ENCODE assay signal across 16 cellular contexts in genomic region chr13:38967446-38967845, GRCh38.
"Had no signal": no experiment of that assay in that cellular context is flagged by ENCODE, and none has a peak within 500 bp of the region (broad histone marks: within the 10 kb centered on the region; RNA-seq: fewer than 3 reads in every experiment).

No MANE protein-coding gene starts in this region.

- ATAC-seq: foreskin keratinocyte, heart left ventricle, pancreas, right cardiac atrium had no signal

- DNase-seq: dermis blood vessel endothelial cell; esophagus squamous epithelium; foreskin keratinocyte; heart left ventricle; hippocampal formation; kidney glomerular epithelial cell; mesendoderm; naive B cell; occipital lobe; pancreas; right cardiac atrium; stimulated activated CD4-positive, alpha-beta T cell treated with anti-CD3 and anti-CD28 coated beads, Interleukin-2, amount 100 ng/mL, for 48 hours; stimulated activated naive CD4-positive, alpha-beta T cell treated with Interleukin-2 at 50 U/mL for 16 hours; tibial artery; upper lobe of left lung; uterus had no signal
